10 cellular contexts compared by ENCODE assay signal in genomic region chr2:42132066-42132965, GRCh38. TPM values are rescaled to one million over a fixed set of nuclear protein-coding genes. Genes with fewer than 3 reads are reported as not detected.
DNase-seq lines count a peak whose midpoint lies in the region; ATAC-seq and TF ChIP-seq lines count a peak whose summit lies in the region.
"Had no signal": no experiment of that assay in that cellular context is flagged by ENCODE, and none has a peak within 500 bp of the region (broad histone marks: within the 10 kb centered on the region; RNA-seq: fewer than 3 reads in every experiment).

No MANE protein-coding gene starts in this region.

- H3K4me1 ChIP-seq in adrenal gland (replicated peaks in 1 of 2): peaks cover 10 to 52% of the 10 kb centered on the region in 2 donors
- H3K4me1 ChIP-seq in upper lobe of left lung: peaks cover 31 to 53% (median 36%) of the 10 kb centered on the region in 4 donors

- POLR2A ChIA-PET in HEK293T (lab: Yijun Ruan, JAX): interaction anchor here (0.6 to 2.7 kb wide), 9 partner anchors 9 to 63 kb away, joined by 3 to 41 read pairs (median 4); no protein-coding TSS in a partner anchor

- peak; percentile 6 to 74 for ATAC-seq in upper lobe of left lung (ENCODE audit: low FRiP score in 2 of 2)

- WGBS in adrenal gland, 4 donors: 58 to 68% (median 61%) methylated on average over 10 of the region's 10 CpGs
- WGBS in upper lobe of left lung, 2 donors: 61 to 64% methylated on average over 10 of the region's 10 CpGs

- H3K9me3 ChIP-seq in adrenal gland (replicated peaks in 1 of 3) (no peaks in the 10 kb centered on the region), upper lobe of left lung (no peaks in the 10 kb centered on the region)

- CTCF ChIA-PET in HEK293T (lab: Yijun Ruan, JAX): interaction anchor here (0.7 to 1.2 kb wide), 3 partner anchors 12 to 42 kb away, joined by 3 read pairs; no protein-coding TSS in a partner anchor

- DNase-seq in AG09319 (ENCODE audit: extremely low read depth, low read depth): peak; percentile 76
- DNase-seq in HEK293T (ENCODE audit: extremely low spot score): no peak
- DNase-seq in adrenal gland: peak in 1 of 7 donors; percentile 16
- DNase-seq in kidney glomerular epithelial cell (lab: John Stamatoyannopoulos, UW): peak; percentile 84
- no peak for DNase-seq in upper lobe of left lung
- DNase-seq in GF-D8 (lab: John Stamatoyannopoulos, UW): no peak
- no peak for DNase-seq in NCI-H2081 (lab: John Stamatoyannopoulos, UW)
- DNase-seq in activated CD4-positive, CD25-positive, alpha-beta regulatory T cell treated with anti-CD3 and anti-CD28 coated beads, Interleukin-2, amount 50 U/mL, for 72 hours: no peak

- H3K36me3 ChIP-seq in adrenal gland (replicated peaks in 1 of 2) (no peaks in the 10 kb centered on the region), upper lobe of left lung (no peaks in the 10 kb centered on the region)

- intact Hi-C loops in adrenal gland (cut with DNase I): no loop called here

- H3K27me3 ChIP-seq in adrenal gland (no peaks in the 10 kb centered on the region), upper lobe of left lung (no peaks in the 10 kb centered on the region)

- peak overlapping the region; percentile 38 to 90 (median 70) for H3K27ac ChIP-seq in adrenal gland
- H3K27ac ChIP-seq in upper lobe of left lung: peak overlapping the region; percentile 57 to 81 (median 60)
- H3K27ac ChIP-seq: HL-60 had no signal

- TF ChIP-seq EP300 in upper lobe of left lung (IDR thresholded peaks at IDR 0.05): no peak

- H3K4me3 ChIP-seq in adrenal gland: no peak overlapping the region
- peak overlapping the region in 1 of 4 donors; percentile 28 for H3K4me3 ChIP-seq in upper lobe of left lung
- H3K4me3 ChIP-seq: lung had no signal

- TF ChIP-seq POLR2A in adrenal gland (IDR thresholded peaks at IDR 0.05) (no peak), upper lobe of left lung (IDR thresholded peaks at IDR 0.05) (no peak)

- TF ChIP-seq CTCF in AG09319 (IDR thresholded peaks at IDR 0.05; ENCODE audit: low read depth, low read length) (no peak), adrenal gland (IDR thresholded peaks at IDR 0.05) (no peak), upper lobe of left lung (IDR thresholded peaks at IDR 0.05) (no peak)

TF ChIP-seq in HEK293T, 16 proteins besides CTCF, POLR2A, EP300 and RAD21:
- TF ChIP-seq, protein P1, sequence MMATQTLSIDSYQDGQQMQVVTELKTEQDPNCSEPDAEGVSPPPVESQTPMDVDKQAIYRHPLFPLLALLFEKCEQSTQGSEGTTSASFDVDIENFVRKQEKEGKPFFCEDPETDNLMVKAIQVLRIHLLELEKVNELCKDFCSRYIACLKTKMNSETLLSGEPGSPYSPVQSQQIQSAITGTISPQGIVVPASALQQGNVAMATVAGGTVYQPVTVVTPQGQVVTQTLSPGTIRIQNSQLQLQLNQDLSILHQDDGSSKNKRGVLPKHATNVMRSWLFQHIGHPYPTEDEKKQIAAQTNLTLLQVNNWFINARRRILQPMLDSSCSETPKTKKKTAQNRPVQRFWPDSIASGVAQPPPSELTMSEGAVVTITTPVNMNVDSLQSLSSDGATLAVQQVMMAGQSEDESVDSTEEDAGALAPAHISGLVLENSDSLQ (IDR thresholded peaks at IDR 0.05): peak; percentile 53
- no peak for TF ChIP-seq SP1 (IDR thresholded peaks at IDR 0.05)

RNA-seq across cellular contexts. Expression of gene EML4, which starts 36.8 kb away (rescaled TPM):
- total RNA-seq in adrenal gland (10 to 100 TPM; 32.1 to 64.0 (median 55.1) TPM), upper lobe of left lung (10 to 100 TPM; 42.7 to 96.9 (median 62.0) TPM)
- 10 to 100 TPM; 29.9 to 37.5 (median 35.9) TPM for polyA plus RNA-seq in adrenal gland

Comparison
In these comparisons a context has a peak if more than half of its experiments do, and no peak if none do; other contexts are left out.
1. DNase-seq: peak in AG09319 (single experiment) and kidney glomerular epithelial cell (single experiment); none in HEK293T (single experiment), upper lobe of left lung (0 of 2), GF-D8 (single experiment), NCI-H2081 (0 of 2) and activated CD4-positive, CD25-positive, alpha-beta regulatory T cell treated with anti-CD3 and anti-CD28 coated beads, Interleukin-2, amount 50 U/mL, for 72 hours (single experiment).